In the genomic region with DNA sequence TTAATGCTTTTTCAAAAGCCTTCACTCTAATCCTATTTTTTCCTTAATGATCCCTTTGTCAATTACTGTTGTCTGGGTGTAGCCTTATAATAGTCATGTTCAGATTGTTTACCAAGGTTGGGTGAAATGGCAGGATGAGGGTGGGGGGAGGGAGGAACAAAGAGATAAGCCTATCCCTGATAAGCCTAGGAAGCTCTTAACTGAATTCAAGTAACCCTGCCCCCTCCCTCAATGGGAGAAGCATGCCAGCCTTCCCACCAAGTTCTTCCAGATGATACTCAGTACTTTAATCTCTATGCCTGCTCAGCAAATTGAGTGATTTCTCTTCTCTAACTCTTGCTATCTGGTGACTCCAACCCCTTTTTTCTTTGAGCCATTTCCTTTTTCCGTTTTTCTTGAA, we compare ENCODE assay signal across 16 cellular contexts.
A peak's percentile ranks its signal among the peaks of the same experiment; 100 is the strongest.
DNase-seq lines count a peak whose midpoint lies in the region; ATAC-seq and TF ChIP-seq lines count a peak whose summit lies in the region.
"Had no signal": no experiment of that assay in that cellular context is flagged by ENCODE, and none has a peak within 500 bp of the region (broad histone marks: within the 10 kb centered on the region; RNA-seq: fewer than 3 reads in every experiment).

No MANE protein-coding gene starts in this region.

- no peak overlapping the region for H2BK120ac ChIP-seq in mesendoderm (ENCODE audit: low read depth, low read length)

- H3K9me3 ChIP-seq in WERI-Rb-1 (ENCODE audit: severe bottlenecking) (no peaks in the 10 kb centered on the region), stomach smooth muscle (ENCODE audit: control insufficient read depth in 2 of 2, low read length in 2 of 2) (peaks cover 0 to 3% of the 10 kb centered on the region in 2 donors)
- H3K9me3 ChIP-seq: HAP-1 had no signal

- no peak overlapping the region for H2AK5ac ChIP-seq in mesendoderm (ENCODE audit: low read length)

- H2BK15ac ChIP-seq in mesendoderm (replicated peaks; ENCODE audit: low read depth), result no peak overlapping the region

- H3K9me3 Mint-ChIP-seq in naive thymus-derived CD8-positive, alpha-beta T cell, result peaks cover 0 to 13% (median 9%) of the 10 kb centered on the region in 9 donors

- no peak overlapping the region for H3K56ac ChIP-seq in mesendoderm (ENCODE audit: low read length)

- no peak for TF ChIP-seq CTCF in WERI-Rb-1 (IDR thresholded peaks at IDR 0.05; ENCODE audit: low read depth, low read length)

- no peak overlapping the region for H3K23ac ChIP-seq in mesendoderm (ENCODE audit: low read length)

- H3K79me1 ChIP-seq in mesendoderm (ENCODE audit: low read length), result no peaks in the 10 kb centered on the region

- H3K4ac ChIP-seq in mesendoderm (ENCODE audit: low read depth, low read length), result no peak overlapping the region

- H3K9ac ChIP-seq in mesendoderm (ENCODE audit: low read length), result no peak overlapping the region
- H3K9ac ChIP-seq in stomach smooth muscle (ENCODE audit: low read length in 2 of 2), result no peak overlapping the region

- H3K4me1 Mint-ChIP-seq in naive thymus-derived CD8-positive, alpha-beta T cell, result peaks cover 0 to 2% (median 0%) of the 10 kb centered on the region in 4 donors
- H3K4me1 Mint-ChIP-seq: CD4-positive, alpha-beta memory T cell had no signal

- no peak overlapping the region for H3K27ac Mint-ChIP-seq in naive thymus-derived CD8-positive, alpha-beta T cell
- H3K27ac Mint-ChIP-seq: CD4-positive, alpha-beta memory T cell had no signal

- no peak overlapping the region for H3K18ac ChIP-seq in mesendoderm (ENCODE audit: low read length)

- H3K4me2 ChIP-seq in mesendoderm (ENCODE audit: low read length), result no peak overlapping the region

- peaks cover 1 to 20% (median 8%) of the 10 kb centered on the region in 5 donors for H3K27me3 Mint-ChIP-seq in naive thymus-derived CD8-positive, alpha-beta T cell
- H3K27me3 Mint-ChIP-seq: CD4-positive, alpha-beta memory T cell had no signal

- peaks cover 9% of the 10 kb centered on the region for H3K4me1 ChIP-seq in mesendoderm (ENCODE audit: control insufficient read depth, low read depth, low read length)
- H3K4me1 ChIP-seq in stomach smooth muscle (ENCODE audit: control insufficient read depth, insufficient read depth, low read length), result peaks cover 18% of the 10 kb centered on the region
- H3K4me1 ChIP-seq: HAP-1 had no signal

- no peak overlapping the region for H2BK5ac ChIP-seq in mesendoderm (ENCODE audit: low read length)

- H3K36me3 ChIP-seq in WERI-Rb-1, result no peaks in the 10 kb centered on the region
- H3K36me3 ChIP-seq in mesendoderm (ENCODE audit: control insufficient read depth, insufficient read depth, low read length), result no peaks in the 10 kb centered on the region
- H3K36me3 ChIP-seq in stomach smooth muscle (ENCODE audit: control insufficient read depth in 2 of 2, insufficient read depth in 2 of 2, low read length in 2 of 2), result no peaks in the 10 kb centered on the region
- H3K36me3 ChIP-seq: HAP-1 had no signal

- POLR2A ChIA-PET in naive thymus-derived CD8-positive, alpha-beta T cell (lab: Charles Lee), result no interaction called here

- no peak overlapping the region for H4K8ac ChIP-seq in mesendoderm (ENCODE audit: low read depth, low read length)

- no peaks in the 10 kb centered on the region for H3K79me2 ChIP-seq in mesendoderm (ENCODE audit: control insufficient read depth, insufficient read depth, low read length)

- no CpG with 5 or more reads among the region's 1 CpG for WGBS in mesendoderm (ENCODE audit: extremely low coverage, insufficient coverage, low lambda C conversion rate)

- H3K4me3 ChIP-seq in WERI-Rb-1 (ENCODE audit: low read depth, low read length), result no peak overlapping the region
- no peak overlapping the region for H3K4me3 ChIP-seq in mesendoderm (ENCODE audit: low read length)
- no peak overlapping the region for H3K4me3 ChIP-seq in stomach smooth muscle (ENCODE audit: low read length in 2 of 2)
- H3K4me3 ChIP-seq: HAP-1 had no signal

- no peak overlapping the region for H3K4me3 Mint-ChIP-seq in naive thymus-derived CD8-positive, alpha-beta T cell
- H3K4me3 Mint-ChIP-seq: CD4-positive, alpha-beta memory T cell had no signal

- peaks cover 24% of the 10 kb centered on the region for H3K27me3 ChIP-seq in WERI-Rb-1 (ENCODE audit: insufficient read depth, low read depth, severe bottlenecking)
- H3K27me3 ChIP-seq in mesendoderm (ENCODE audit: insufficient read depth, low read length, poor library complexity), result no peaks in the 10 kb centered on the region
- no peaks in the 10 kb centered on the region for H3K27me3 ChIP-seq in stomach smooth muscle (ENCODE audit: control insufficient read depth in 1 of 2, insufficient read depth in 2 of 2, low read length in 2 of 2)

- ATAC-seq in HG03045 (IDR thresholded peaks at IDR 0.05; ENCODE audit: unreplicated experiment), result no peak
- ATAC-seq in naive thymus-derived CD8-positive, alpha-beta T cell, result no peak

- H3K27ac ChIP-seq in WERI-Rb-1 (no peak overlapping the region), mesendoderm (ENCODE audit: low read depth, low read length) (no peak overlapping the region), stomach smooth muscle (ENCODE audit: low read length) (peak overlapping the region; percentile 67)
- H3K27ac ChIP-seq: 22Rv1, HL-60 had no signal

- H3K36me3 Mint-ChIP-seq in naive thymus-derived CD8-positive, alpha-beta T cell, result peaks cover 0 to 9% (median 1%) of the 10 kb centered on the region in 3 donors
- H3K36me3 Mint-ChIP-seq: CD4-positive, alpha-beta memory T cell had no signal

- DNase-seq in NCI-H748 (lab: John Stamatoyannopoulos, UW; ENCODE audit: unreplicated experiment) (peak; percentile 45), NCI-H748 treated with DMSO at 0.1 percent for 48 hours (lab: John Stamatoyannopoulos, UW) (no peak), WERI-Rb-1 (peak; percentile 54), mesendoderm (peak; percentile 81), dedifferentiated amniotic fluid mesenchymal stem cell (ENCODE audit: extremely low spot score) (no peak)
- DNase-seq in naive thymus-derived CD8-positive, alpha-beta T cell, result no peak
- DNase-seq: Calu3; CD4-positive, alpha-beta memory T cell; NCI-H1105 treated with DMSO at 0.1 percent for 48 hours; NCI-H187 treated with DMSO at 0.1 percent for 48 hours; NCI-H774 had no signal

- no peak overlapping the region for H4K5ac ChIP-seq in mesendoderm (ENCODE audit: low read length)

Comparison
In these comparisons a context has a peak if more than half of its experiments do, and no peak if none do; other contexts are left out.
1. DNase-seq: peak in NCI-H748 (single experiment), WERI-Rb-1 (single experiment) and mesendoderm (single experiment); none in NCI-H748 treated with DMSO at 0.1 percent for 48 hours (single experiment), dedifferentiated amniotic fluid mesenchymal stem cell (single experiment) and naive thymus-derived CD8-positive, alpha-beta T cell (0 of 10).